In the genomic region with DNA sequence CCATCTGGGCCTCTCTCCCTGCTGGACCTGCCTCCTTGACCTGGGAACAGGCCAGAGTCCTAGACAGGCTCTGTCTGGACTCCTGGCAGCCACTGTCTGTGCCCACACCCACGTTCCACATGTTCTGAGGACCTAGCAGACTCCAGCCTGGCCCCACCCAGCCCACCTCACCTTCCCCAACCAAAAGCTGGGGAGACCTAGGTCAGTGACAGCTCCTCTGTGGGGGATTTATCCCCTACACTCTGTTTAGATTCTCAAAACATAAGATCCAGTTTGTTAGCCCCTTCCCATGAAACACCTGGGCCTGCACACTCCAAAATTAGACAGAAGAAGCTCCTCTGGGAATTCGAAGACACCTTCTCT, we compare ENCODE assay signal across 31 cellular contexts. TPM values are rescaled to one million over a fixed set of nuclear protein-coding genes. Genes with fewer than 3 reads are reported as not detected.
"Had no signal": no experiment of that assay in that cellular context is flagged by ENCODE, and none has a peak within 500 bp of the region (broad histone marks: within the 10 kb centered on the region; RNA-seq: fewer than 3 reads in every experiment).

No MANE protein-coding gene starts in this region.

- H3K27ac ChIP-seq: adrenal gland, body of pancreas, colonic mucosa, foreskin keratinocyte, gastroesophageal sphincter had no signal

- H3K4me1 Mint-ChIP-seq: activated CD4-positive, alpha-beta T cell treated with anti-CD3 and anti-CD28 coated beads for 36 hours; activated CD4-positive, alpha-beta T cell treated with anti-CD3 and anti-CD28 coated beads, Interleukin-2, amount 10 ng/mL, durations not matched to agents 24 days and 14 days; activated CD8-positive, alpha-beta memory T cell treated with anti-CD3 and anti-CD28 coated beads, Interleukin-2, amount 10 ng/mL, durations not matched to agents 7 days and 5 days; activated naive CD4-positive, alpha-beta T cell treated with anti-CD3 and anti-CD28 coated beads, Interleukin-2, amount 50 U/mL, for 24 hours; activated naive CD8-positive, alpha-beta T cell treated with anti-CD3 and anti-CD28 coated beads for 36 hours; activated naive CD8-positive, alpha-beta T cell treated with anti-CD3 and anti-CD28 coated beads, Interleukin-2, amount 50 U/mL, for 24 hours; endodermal cell had no signal

- H3K27ac Mint-ChIP-seq: activated CD4-positive, alpha-beta memory T cell treated with anti-CD3 and anti-CD28 coated beads for 36 hours; activated CD4-positive, alpha-beta T cell treated with anti-CD3 and anti-CD28 coated beads for 36 hours; activated CD4-positive, alpha-beta T cell treated with anti-CD3 and anti-CD28 coated beads, Interleukin-2, amount 10 ng/mL, durations not matched to agents 24 days and 14 days; activated CD8-positive, alpha-beta memory T cell treated with anti-CD3 and anti-CD28 coated beads, Interleukin-2, amount 10 ng/mL, durations not matched to agents 7 days and 5 days; activated CD8-positive, alpha-beta T cell treated with anti-CD3 and anti-CD28 coated beads, Interleukin-2, amount 10 ng/mL, durations not matched to agents 7 days and 5 days; activated naive CD4-positive, alpha-beta T cell treated with anti-CD3 and anti-CD28 coated beads for 36 hours; activated naive CD4-positive, alpha-beta T cell treated with anti-CD3 and anti-CD28 coated beads, Interleukin-2, amount 50 U/mL, for 24 hours; activated naive CD8-positive, alpha-beta T cell treated with anti-CD3 and anti-CD28 coated beads for 36 hours; activated naive CD8-positive, alpha-beta T cell treated with anti-CD3 and anti-CD28 coated beads, Interleukin-2, amount 50 U/mL, for 24 hours; activated T-helper 1 cell treated with anti-CD3 and anti-CD28 coated beads, Interleukin-12 subunit alpha, Interleukin-12 subunit beta, Interleukin-2, Interleukin-4 antibody, amounts not matched to agents 30 ng/mL and 10 ng/mL and 1 ng/mL, durations not matched to agents 14 hours and 24 hours and 36 hours; activated T-helper 2 cell treated with anti-CD3 and anti-CD28 coated beads, Interferon-gamma antibody, Interleukin-2, Interleukin-4, amounts not matched to agents 10 μg/mL and 5 μg/mL and 100 μg/mL, durations not matched to agents 14 hours and 24 hours and 36 hours; endodermal cell had no signal

- H3K27me3 ChIP-seq: adrenal gland, body of pancreas, colonic mucosa, foreskin keratinocyte, gastroesophageal sphincter had no signal

- H3K4me3 Mint-ChIP-seq: activated CD4-positive, alpha-beta memory T cell treated with anti-CD3 and anti-CD28 coated beads for 36 hours; activated CD4-positive, alpha-beta T cell treated with anti-CD3 and anti-CD28 coated beads for 36 hours; activated CD4-positive, alpha-beta T cell treated with anti-CD3 and anti-CD28 coated beads, Interleukin-2, amount 10 ng/mL, durations not matched to agents 24 days and 14 days; activated CD8-positive, alpha-beta memory T cell treated with anti-CD3 and anti-CD28 coated beads, Interleukin-2, amount 10 ng/mL, durations not matched to agents 7 days and 5 days; activated CD8-positive, alpha-beta T cell treated with anti-CD3 and anti-CD28 coated beads, Interleukin-2, amount 10 ng/mL, durations not matched to agents 7 days and 5 days; activated naive CD4-positive, alpha-beta T cell treated with anti-CD3 and anti-CD28 coated beads for 36 hours; activated naive CD4-positive, alpha-beta T cell treated with anti-CD3 and anti-CD28 coated beads, Interleukin-2, amount 50 U/mL, for 24 hours; activated naive CD8-positive, alpha-beta T cell treated with anti-CD3 and anti-CD28 coated beads for 36 hours; activated naive CD8-positive, alpha-beta T cell treated with anti-CD3 and anti-CD28 coated beads, Interleukin-2, amount 50 U/mL, for 24 hours; activated T-helper 1 cell treated with anti-CD3 and anti-CD28 coated beads, Interleukin-12 subunit alpha, Interleukin-12 subunit beta, Interleukin-2, Interleukin-4 antibody, amounts not matched to agents 30 ng/mL and 10 ng/mL and 1 ng/mL, durations not matched to agents 14 hours and 24 hours and 36 hours; endodermal cell had no signal

- H3K36me3 Mint-ChIP-seq: activated CD8-positive, alpha-beta memory T cell treated with anti-CD3 and anti-CD28 coated beads, Interleukin-2, amount 10 ng/mL, durations not matched to agents 7 days and 5 days; activated naive CD4-positive, alpha-beta T cell treated with anti-CD3 and anti-CD28 coated beads, Interleukin-2, amount 50 U/mL, for 24 hours; activated naive CD8-positive, alpha-beta T cell treated with anti-CD3 and anti-CD28 coated beads for 36 hours had no signal

- H3K36me3 ChIP-seq: adrenal gland, colonic mucosa, gastroesophageal sphincter had no signal

- H3K27me3 Mint-ChIP-seq: activated CD4-positive, alpha-beta T cell treated with anti-CD3 and anti-CD28 coated beads for 36 hours; activated CD4-positive, alpha-beta T cell treated with anti-CD3 and anti-CD28 coated beads, Interleukin-2, amount 10 ng/mL, durations not matched to agents 24 days and 14 days; activated CD8-positive, alpha-beta memory T cell treated with anti-CD3 and anti-CD28 coated beads, Interleukin-2, amount 10 ng/mL, durations not matched to agents 7 days and 5 days; activated naive CD8-positive, alpha-beta T cell treated with anti-CD3 and anti-CD28 coated beads for 36 hours had no signal

- H3K4me3 ChIP-seq: adrenal gland, body of pancreas, colonic mucosa, gastroesophageal sphincter had no signal

- H3K9me3 ChIP-seq: colonic mucosa had no signal

- H3K4me1 ChIP-seq: adrenal gland, body of pancreas, colonic mucosa, foreskin keratinocyte had no signal

- DNase-seq: activated CD4-positive, alpha-beta memory T cell treated with anti-CD3 and anti-CD28 coated beads for 36 hours; activated CD4-positive, alpha-beta T cell treated with anti-CD3 and anti-CD28 coated beads for 36 hours; activated CD4-positive, alpha-beta T cell treated with anti-CD3 and anti-CD28 coated beads, Interleukin-2, amount 10 ng/mL, durations not matched to agents 24 days and 14 days; activated CD4-positive, CD25-positive, alpha-beta regulatory T cell; activated CD4-positive, CD25-positive, alpha-beta regulatory T cell treated with anti-CD3 and anti-CD28 coated beads, Interleukin-2, amount 50 U/mL, for 72 hours; activated CD8-positive, alpha-beta memory T cell treated with anti-CD3 and anti-CD28 coated beads, Interleukin-2, amount 10 ng/mL, durations not matched to agents 7 days and 5 days; activated CD8-positive, alpha-beta memory T cell treated with anti-CD3 and anti-CD28 coated beads, Interleukin-2, amount 50 U/mL, for 4 hours; activated CD8-positive, alpha-beta T cell treated with anti-CD3 and anti-CD28 coated beads, Interleukin-2, amount 10 ng/mL, durations not matched to agents 7 days and 5 days; activated effector memory CD4-positive, alpha-beta T cell treated with anti-CD3 and anti-CD28 coated beads, Interleukin-2, amount 50 U/mL, for 16 hours; activated naive CD4-positive, alpha-beta T cell treated with anti-CD3 and anti-CD28 coated beads for 36 hours; activated naive CD8-positive, alpha-beta T cell treated with anti-CD3 and anti-CD28 coated beads for 36 hours; activated naive CD8-positive, alpha-beta T cell treated with anti-CD3 and anti-CD28 coated beads, Interleukin-2, amount 50 U/mL, for 24 hours; activated T-cell treated with anti-CD3 and anti-CD28 coated beads, Interleukin-2, amount 50 U/mL, for 1 hour; activated T-cell treated with anti-CD3 and anti-CD28 coated beads, Interleukin-2, amount 50 U/mL, for 48 hours; amygdala; aorta; caudate nucleus; effector memory CD4-positive, alpha-beta T cell; foreskin keratinocyte; T-helper 2 cell had no signal

RNA-seq across cellular contexts. Expression of gene ADAMTS2, which starts 59.8 kb away (rescaled TPM):
- total RNA-seq: activated CD4-positive, alpha-beta memory T cell treated with anti-CD3 and anti-CD28 coated beads for 36 hours; activated CD4-positive, alpha-beta T cell treated with anti-CD3 and anti-CD28 coated beads for 36 hours; activated CD4-positive, alpha-beta T cell treated with anti-CD3 and anti-CD28 coated beads, Interleukin-2, amount 10 ng/mL, durations not matched to agents 24 days and 14 days; activated CD8-positive, alpha-beta memory T cell treated with anti-CD3 and anti-CD28 coated beads for 36 hours; activated CD8-positive, alpha-beta memory T cell treated with anti-CD3 and anti-CD28 coated beads, Interleukin-2, amount 10 ng/mL, durations not matched to agents 7 days and 5 days; activated CD8-positive, alpha-beta T cell treated with anti-CD3 and anti-CD28 coated beads, Interleukin-2, amount 10 ng/mL, durations not matched to agents 7 days and 5 days; activated naive CD4-positive, alpha-beta T cell treated with anti-CD3 and anti-CD28 coated beads for 36 hours; activated naive CD8-positive, alpha-beta T cell treated with anti-CD3 and anti-CD28 coated beads for 36 hours; activated T-helper 1 cell treated with anti-CD3 and anti-CD28 coated beads, Interleukin-12 subunit alpha, Interleukin-12 subunit beta, Interleukin-2, Interleukin-4 antibody, amounts not matched to agents 30 ng/mL and 10 ng/mL and 1 ng/mL, durations not matched to agents 14 hours and 24 hours and 36 hours; activated T-helper 2 cell treated with anti-CD3 and anti-CD28 coated beads, Interferon-gamma antibody, Interleukin-2, Interleukin-4, amounts not matched to agents 10 μg/mL and 5 μg/mL and 100 μg/mL, durations not matched to agents 14 hours and 24 hours and 36 hours; dermis microvascular lymphatic vessel endothelial cell; foreskin keratinocyte; T-helper 1 cell treated with Interleukin-12 subunit alpha and Interleukin-12 subunit beta and Interleukin-4 antibody, amounts not matched to agents 30 ng/mL and 1 ng/mL, for 36 hours had no signal
